ENCODE assay signal across 8 cellular contexts in genomic region chr5:59174248-59174844, GRCh38.
DNase-seq lines count a peak whose midpoint lies in the region; ATAC-seq and TF ChIP-seq lines count a peak whose summit lies in the region.

No MANE protein-coding gene starts in this region.

- H3K27me3 ChIP-seq in A673 (replicated peaks; ENCODE audit: insufficient read depth, low read depth, low read length, poor library complexity): no peaks in the 10 kb centered on the region
- H3K27me3 ChIP-seq in adipocyte (replicated peaks; ENCODE audit: control insufficient read depth, insufficient read depth, low read length): no peaks in the 10 kb centered on the region
- no peaks in the 10 kb centered on the region for H3K27me3 ChIP-seq in left ventricle myocardium inferior (ENCODE audit: low read depth)

- peak; percentile 93 for TF ChIP-seq CTCF in A673 (conservative IDR thresholded peaks at IDR 0.05; ENCODE audit: low read depth, low read length)
- peak; percentile 87 for TF ChIP-seq CTCF in left ventricle myocardium inferior (IDR thresholded peaks at IDR 0.05; ENCODE audit: borderline replicate concordance)

- H3K4me1 ChIP-seq in A673 (ENCODE audit: insufficient read depth, low read length, poor library complexity, severe bottlenecking) (no peaks in the 10 kb centered on the region), adipocyte (ENCODE audit: control insufficient read depth, insufficient read depth, low read length) (no peaks in the 10 kb centered on the region), left ventricle myocardium inferior (peaks cover 17% of the 10 kb centered on the region)

- BruUV-seq in A673 (replicated peaks; lab: Mats Ljungman, UMichigan): no TSS peak

- intact Hi-C loops in A673 (cut with micrococcal nuclease; ENCODE audit: unreplicated experiment) (loop anchor here (1.0 to 5.0 kb wide), 3 partner anchors 47 to 284 kb away; no protein-coding TSS in a partner anchor), left ventricle myocardium inferior (cut with micrococcal nuclease) (loop anchor here (5.0 kb wide), 2 partner anchors 137 to 287 kb away; no protein-coding TSS in a partner anchor)

- ATAC-seq in HG03039 (IDR thresholded peaks at IDR 0.05; ENCODE audit: unreplicated experiment): peak; percentile 53
- no peak for ATAC-seq in GM19452 (IDR thresholded peaks at IDR 0.05; ENCODE audit: unreplicated experiment)

- no peak overlapping the region for H3K4me3 ChIP-seq in A673 (ENCODE audit: low read depth, low read length, poor library complexity, severe bottlenecking)
- no peak overlapping the region for H3K4me3 ChIP-seq in adipocyte (ENCODE audit: low read length)
- H3K4me3 ChIP-seq in left ventricle myocardium inferior: no peak overlapping the region
- no peak overlapping the region for H3K4me3 ChIP-seq in skeletal muscle cell (ENCODE audit: low read depth, low read length)

- H3K9ac ChIP-seq in adipocyte (ENCODE audit: low read length): no peak overlapping the region

- CTCF ChIA-PET in A673 (lab: Charles Lee): interaction anchor here (0.8 to 2.0 kb wide), 3 partner anchors 139 to 288 kb away, joined by 3 to 14 read pairs (median 4); no protein-coding TSS in a partner anchor

- H3K36me3 ChIP-seq in A673 (ENCODE audit: insufficient read depth, low read length, poor library complexity, severe bottlenecking) (no peaks in the 10 kb centered on the region), adipocyte (ENCODE audit: control insufficient read depth, insufficient read depth, low read length, severe bottlenecking) (no peaks in the 10 kb centered on the region), left ventricle myocardium inferior (no peaks in the 10 kb centered on the region)

- peak; percentile 80 for DNase-seq in A673 (ENCODE audit: low spot score)
- peak; percentile 46 for DNase-seq in G401 (ENCODE audit: low spot score)
- peak; percentile 74 for DNase-seq in NCI-H82 (lab: John Stamatoyannopoulos, UW)
- peak; percentile 82 for DNase-seq in adipocyte (ENCODE audit: low read depth)
- DNase-seq in left ventricle myocardium inferior: no peak
- DNase-seq in skeletal muscle cell (ENCODE audit: low read depth): peak; percentile 69

- in situ Hi-C loops in G401 (cut with HindIII; ENCODE audit: low sequenced_read_pairs): no loop called here

- H3K27ac ChIP-seq in A673 (ENCODE audit: low read depth, low read length, poor library complexity, severe bottlenecking): no peak overlapping the region
- H3K27ac ChIP-seq in left ventricle myocardium inferior (replicated peaks): no peak overlapping the region

- POLR2A ChIA-PET in A673 (lab: Charles Lee; ENCODE audit: low non-redundant PET): interaction anchor here (0.6 kb wide), 1 partner anchor 41 kb away, joined by 4 read pairs; no protein-coding TSS in a partner anchor

- H3K9me3 ChIP-seq in A673 (ENCODE audit: low read depth, low read length, poor library complexity, severe bottlenecking) (no peaks in the 10 kb centered on the region), adipocyte (ENCODE audit: control insufficient read depth, low read length) (no peaks in the 10 kb centered on the region), left ventricle myocardium inferior (replicated peaks) (no peaks in the 10 kb centered on the region)
